ENCODE assay signal across 23 cellular contexts in genomic region chr11:1778141-1778911, GRCh38. TPM values are rescaled to one million over a fixed set of nuclear protein-coding genes. Genes with fewer than 3 reads are reported as not detected.
DNase-seq lines count a peak whose midpoint lies in the region; ATAC-seq and TF ChIP-seq lines count a peak whose summit lies in the region.
"Had no signal": no experiment of that assay in that cellular context is flagged by ENCODE, and none has a peak within 500 bp of the region (broad histone marks: within the 10 kb centered on the region; RNA-seq: fewer than 3 reads in every experiment).

No MANE protein-coding gene starts in this region.

- no peaks in the 10 kb centered on the region for H3K9me3 ChIP-seq in right atrium auricular region
- no peaks in the 10 kb centered on the region for H3K9me3 ChIP-seq in PC-9 (ENCODE audit: insufficient read depth, low read depth)
- H3K9me3 ChIP-seq in left lung, result no peaks in the 10 kb centered on the region
- no peaks in the 10 kb centered on the region for H3K9me3 ChIP-seq in uterus
- H3K9me3 ChIP-seq: gastrocnemius medialis, prostate gland had no signal

- H3K27me3 ChIP-seq in right atrium auricular region, result no peaks in the 10 kb centered on the region
- H3K27me3 ChIP-seq in PC-9 (ENCODE audit: insufficient read depth, low read depth), result no peaks in the 10 kb centered on the region
- peaks cover 0 to 12% of the 10 kb centered on the region in 2 donors for H3K27me3 ChIP-seq in left lung
- no peaks in the 10 kb centered on the region for H3K27me3 ChIP-seq in uterus
- H3K27me3 ChIP-seq: gastrocnemius medialis had no signal

- POLR2A ChIA-PET in PC-9 (lab: Charles Lee; ENCODE audit: unreplicated experiment), result interaction anchor here (0.6 to 1.5 kb wide), 3 partner anchors 16 to 560 kb away, joined by 3 to 10 read pairs (median 5); no protein-coding TSS in a partner anchor

- no peaks in the 10 kb centered on the region for H3K9me2 ChIP-seq in PC-9 (ENCODE audit: insufficient read depth)

- H3K4me2 ChIP-seq in PC-9, result peak overlapping the region; percentile 55
- H3K4me2 ChIP-seq: smooth muscle cell had no signal

- CTCF ChIA-PET in PC-9 (lab: Charles Lee), result interaction anchor here (0.6 kb wide), 1 partner anchor 16 kb away, joined by 3 read pairs; no protein-coding TSS in a partner anchor

- no peak overlapping the region for H3K27ac ChIP-seq in right atrium auricular region
- peak overlapping the region; percentile 41 for H3K27ac ChIP-seq in PC-9
- H3K27ac ChIP-seq in left lung, result peak overlapping the region; percentile 19 to 97
- H3K27ac ChIP-seq in uterus, result no peak overlapping the region
- H3K27ac ChIP-seq: gastrocnemius medialis, prostate gland had no signal

- H3K4me1 ChIP-seq in right atrium auricular region (no peaks in the 10 kb centered on the region), PC-9 (replicated peaks; ENCODE audit: insufficient read depth) (peaks cover 45% of the 10 kb centered on the region), left lung (peaks cover 0 to 76% of the 10 kb centered on the region in 2 donors), uterus (no peaks in the 10 kb centered on the region)
- H3K4me1 ChIP-seq: gastrocnemius medialis, prostate gland had no signal

- no peaks in the 10 kb centered on the region for H3K9me3 Mint-ChIP-seq in activated naive CD8-positive, alpha-beta T cell treated with anti-CD3 and anti-CD28 coated beads, Interleukin-2, amount 50 U/mL, for 24 hours
- H3K9me3 Mint-ChIP-seq: activated CD4-positive, alpha-beta T cell treated with anti-CD3 and anti-CD28 coated beads, Interleukin-2, amount 10 ng/mL, durations not matched to agents 24 days and 14 days; CD4-positive, alpha-beta memory T cell; mesothelial cell of epicardium had no signal

- no peak for DNase-seq in Right ventricle myocardium superior
- DNase-seq in right atrium auricular region (ENCODE audit: low spot score), result no peak
- peak; percentile 65 to 77 for DNase-seq in PC-9
- DNase-seq in left lung, result peak; percentile 66 to 88
- peak; percentile 77 for DNase-seq in ureter (ENCODE audit: low spot score)
- no peak for DNase-seq in inferior parietal cortex (ENCODE audit: extremely low spot score)
- no peak for DNase-seq in uterus
- no peak for DNase-seq in activated naive CD8-positive, alpha-beta T cell treated with anti-CD3 and anti-CD28 coated beads, Interleukin-2, amount 50 U/mL, for 24 hours
- DNase-seq: activated CD4-positive, alpha-beta T cell treated with anti-CD3 and anti-CD28 coated beads, Interleukin-2, amount 10 ng/mL, durations not matched to agents 24 days and 14 days; activated effector memory CD4-positive, alpha-beta T cell treated with anti-CD3 and anti-CD28 coated beads, Interleukin-2, amount 50 U/mL, for 16 hours; CD4-positive, alpha-beta memory T cell; erythroblast; gastrocnemius medialis; kidney glomerular epithelial cell; NCI-H1436; NCI-H2171; nephron progenitor cell; stimulated activated CD4-positive, alpha-beta T cell treated with anti-CD3 and anti-CD28 coated beads, Interleukin-4, amount 100 ng/mL, for 4 hours had no signal

- no peaks in the 10 kb centered on the region for H3K79me2 ChIP-seq in PC-9 (ENCODE audit: low read depth)

- no peak for TF ChIP-seq POLR2A in uterus (IDR thresholded peaks at IDR 0.05)

- H3K4me3 ChIP-seq in right atrium auricular region, result no peak overlapping the region
- no peak overlapping the region for H3K4me3 ChIP-seq in PC-9
- H3K4me3 ChIP-seq in left lung, result no peak overlapping the region
- no peak overlapping the region for H3K4me3 ChIP-seq in uterus
- H3K4me3 ChIP-seq: gastrocnemius medialis, prostate gland, smooth muscle cell had no signal

- intact Hi-C loops in Right ventricle myocardium superior (cut with DNase I) (no loop called here), PC-9 (cut with micrococcal nuclease; ENCODE audit: unreplicated experiment) (no loop called here), left lung (cut with DNase I) (no loop called here), uterus (cut with DNase I; ENCODE audit: low total_unique reads) (no loop called here)

- no peaks in the 10 kb centered on the region; the same call in 1 of the 2 replicates for H3F3A ChIP-seq in PC-9 (ENCODE audit: insufficient read depth, low read depth)

- TSS peak; percentile 84 for BruUV-seq in PC-9 (replicated peaks; lab: Mats Ljungman, UMichigan)

- peaks cover 5% of the 10 kb centered on the region for H3K4me1 Mint-ChIP-seq in activated naive CD8-positive, alpha-beta T cell treated with anti-CD3 and anti-CD28 coated beads, Interleukin-2, amount 50 U/mL, for 24 hours

- H3K36me3 ChIP-seq in right atrium auricular region (no peaks in the 10 kb centered on the region), PC-9 (ENCODE audit: low read depth) (no peaks in the 10 kb centered on the region), left lung (no peaks in the 10 kb centered on the region), uterus (no peaks in the 10 kb centered on the region)
- H3K36me3 ChIP-seq: gastrocnemius medialis, prostate gland had no signal

- no peak overlapping the region; the same call in 1 of the 2 replicates for H2AFZ ChIP-seq in PC-9

- H3K36me3 Mint-ChIP-seq in activated naive CD8-positive, alpha-beta T cell treated with anti-CD3 and anti-CD28 coated beads, Interleukin-2, amount 50 U/mL, for 24 hours (ENCODE audit: low read depth), result no peaks in the 10 kb centered on the region
- H3K36me3 Mint-ChIP-seq: CD4-positive, alpha-beta memory T cell; mesothelial cell of epicardium had no signal

- peaks cover 2% of the 10 kb centered on the region for H3K27me3 Mint-ChIP-seq in activated naive CD8-positive, alpha-beta T cell treated with anti-CD3 and anti-CD28 coated beads, Interleukin-2, amount 50 U/mL, for 24 hours
- H3K27me3 Mint-ChIP-seq: CD4-positive, alpha-beta memory T cell had no signal

- TF ChIP-seq CTCF in right atrium auricular region (IDR thresholded peaks at IDR 0.05) (no peak), PC-9 (conservative IDR thresholded peaks at IDR 0.05) (no peak), left lung (IDR thresholded peaks at IDR 0.05) (no peak), uterus (IDR thresholded peaks at IDR 0.05) (no peak)

- ATAC-seq in Right ventricle myocardium superior (ENCODE audit: poor library complexity), result peak; percentile 10
- ATAC-seq in left lung, result peak; percentile 16
- no peak for ATAC-seq in activated naive CD8-positive, alpha-beta T cell treated with anti-CD3 and anti-CD28 coated beads, Interleukin-2, amount 50 U/mL, for 24 hours
- ATAC-seq: gastrocnemius medialis had no signal

- H4K20me1 ChIP-seq in PC-9 (ENCODE audit: insufficient read depth), result no peaks in the 10 kb centered on the region

- no peak overlapping the region for H3K27ac Mint-ChIP-seq in activated naive CD8-positive, alpha-beta T cell treated with anti-CD3 and anti-CD28 coated beads, Interleukin-2, amount 50 U/mL, for 24 hours
- H3K27ac Mint-ChIP-seq: activated CD4-positive, alpha-beta T cell treated with anti-CD3 and anti-CD28 coated beads, Interleukin-2, amount 10 ng/mL, durations not matched to agents 24 days and 14 days; CD4-positive, alpha-beta memory T cell; mesothelial cell of epicardium; nephron progenitor cell had no signal

- H3K4me3 Mint-ChIP-seq in activated naive CD8-positive, alpha-beta T cell treated with anti-CD3 and anti-CD28 coated beads, Interleukin-2, amount 50 U/mL, for 24 hours, result no peak overlapping the region
- H3K4me3 Mint-ChIP-seq: activated CD4-positive, alpha-beta T cell treated with anti-CD3 and anti-CD28 coated beads, Interleukin-2, amount 10 ng/mL, durations not matched to agents 24 days and 14 days; CD4-positive, alpha-beta memory T cell; mesothelial cell of epicardium; nephron progenitor cell had no signal

RNA-seq across cellular contexts. Expression of gene CTSD, which starts 14.6 kb away (rescaled TPM):
- total RNA-seq in Right ventricle myocardium superior, result 986 TPM
- 1,000 to 10,000 TPM in 1 of 2 donors, 100 to 1,000 TPM in 1; 782 to 1,042 TPM for total RNA-seq in right atrium auricular region
- total RNA-seq in PC-9 (2021), result 735 and 993 TPM in 2 replicates
- 1,000 to 10,000 TPM; 1,902 to 2,455 TPM for total RNA-seq in left lung
- total RNA-seq in ureter, result 1,385 TPM
- 100 to 1,000 TPM in 2 of 4 donors, 10 to 100 TPM in 2; 80.0 to 188 (median 126) TPM for total RNA-seq in uterus

RNA-seq across cellular contexts. Expression of gene IFITM10, which starts 27.9 kb away (rescaled TPM):
- total RNA-seq in Right ventricle myocardium superior, result 1.1 TPM
- under 1 TPM; 0.37 to 0.47 TPM for total RNA-seq in right atrium auricular region
- 4.2 and 5.5 TPM in 2 replicates for total RNA-seq in PC-9 (2021)
- 10 to 100 TPM in 1 of 2 donors, 1 to 10 TPM in 1; 3.4 to 16.5 TPM for total RNA-seq in left lung
- total RNA-seq in ureter, result 49.2 TPM
- total RNA-seq in uterus, result under 1 TPM in 1 of 4 donors, not detected in 3; 0.85 TPM

RNA-seq across cellular contexts. Expression of gene SYT8, which starts 56.5 kb away (rescaled TPM):
- not detected for total RNA-seq in Right ventricle myocardium superior
- not detected for total RNA-seq in right atrium auricular region
- 8.9 and 12.1 TPM in 2 replicates for total RNA-seq in PC-9 (2021)
- total RNA-seq in left lung, result 1 to 10 TPM; 6.0 to 8.8 TPM
- total RNA-seq in ureter, result 159 TPM
- 1 to 10 TPM in 1 of 4 donors, not detected in 3; 2.0 TPM for total RNA-seq in uterus
- total RNA-seq: activated CD4-positive, alpha-beta T cell treated with anti-CD3 and anti-CD28 coated beads, Interleukin-2, amount 10 ng/mL, durations not matched to agents 24 days and 14 days; CD4-positive, alpha-beta memory T cell; gastrocnemius medialis; RPMI7951; subcutaneous adipose tissue had no signal

Comparison
In these comparisons a context has a peak if more than half of its experiments do, and no peak if none do; other contexts are left out.
1. DNase-seq: peak in PC-9 (2 of 2), left lung (2 of 2) and ureter (single experiment); none in Right ventricle myocardium superior (single experiment), right atrium auricular region (single experiment), inferior parietal cortex (single experiment), uterus (0 of 2) and activated naive CD8-positive, alpha-beta T cell treated with anti-CD3 and anti-CD28 coated beads, Interleukin-2, amount 50 U/mL, for 24 hours (single experiment).
2. H3K27ac ChIP-seq: peak in PC-9 (single experiment) and left lung (2 of 2); none in right atrium auricular region (0 of 2) and uterus (0 of 2).
3. RNA of gene SYT8, which starts 56.5 kb away (total RNA-seq): 159 TPM in ureter (single experiment); 8.9 to 12.1 TPM in PC-9, 6.0 to 8.8 TPM in left lung, not detected in right atrium auricular region, not detected in Right ventricle myocardium superior (single experiment) and 2.0 TPM in uterus; every median in the first group is over 10 times any median in the second.